In genomic region chr2:43130548-43130875, GRCh38 we compare ENCODE assay signal across 1 cellular context.
TF ChIP-seq lines count a peak whose summit lies in the region.

No MANE protein-coding gene starts in this region.

TF ChIP-seq in liver, 16 proteins besides CTCF, POLR2A, EP300 and RAD21 (continued from another document):
- TF ChIP-seq JUND (IDR thresholded peaks at IDR 0.05) = no peak
- TF ChIP-seq GABPA (IDR thresholded peaks at IDR 0.05 in 1 of 2, conservative IDR thresholded peaks at IDR 0.05 in 1 of 2) = no peak
- TF ChIP-seq FOXA1 (IDR thresholded peaks at IDR 0.05) = no peak
